12 cellular contexts compared by ENCODE assay signal in genomic region chrX:150572206-150572605, GRCh38. TPM values are rescaled to one million over a fixed set of nuclear protein-coding genes. Genes with fewer than 3 reads are reported as not detected.
DNase-seq lines count a peak whose midpoint lies in the region; ATAC-seq and TF ChIP-seq lines count a peak whose summit lies in the region.
"Had no signal": no experiment of that assay in that cellular context is flagged by ENCODE, and none has a peak within 500 bp of the region (broad histone marks: within the 10 kb centered on the region; RNA-seq: fewer than 3 reads in every experiment).

No MANE protein-coding gene starts in this region.

- POLR2A ChIA-PET in CD8-positive, alpha-beta T cell (lab: Charles Lee), result interaction anchor here (1.0 kb wide), 1 partner anchor 26 kb away, joined by 4 read pairs; no protein-coding TSS in a partner anchor

- no peak overlapping the region for H3K9ac ChIP-seq in HUES6 (ENCODE audit: low read length)
- H3K9ac ChIP-seq: SK-N-SH had no signal

- H3K36me3 Mint-ChIP-seq in CD8-positive, alpha-beta T cell, result no peaks in the 10 kb centered on the region
- H3K36me3 Mint-ChIP-seq in activated naive CD8-positive, alpha-beta T cell treated with anti-CD3 and anti-CD28 coated beads, Interleukin-2, amount 50 U/mL, for 24 hours (ENCODE audit: low read depth), result no peaks in the 10 kb centered on the region
- H3K36me3 Mint-ChIP-seq in neural crest cell (ENCODE audit: low read depth), result no peaks in the 10 kb centered on the region

- no peak overlapping the region for H3K27ac ChIP-seq in CD8-positive, alpha-beta T cell (ENCODE audit: low read depth, low read length)
- no peak overlapping the region for H3K27ac ChIP-seq in HUES6 (ENCODE audit: low read depth, low read length)
- H3K27ac ChIP-seq: body of pancreas had no signal

- no peaks in the 10 kb centered on the region for H3K9me3 Mint-ChIP-seq in CD8-positive, alpha-beta T cell
- H3K9me3 Mint-ChIP-seq in activated naive CD8-positive, alpha-beta T cell treated with anti-CD3 and anti-CD28 coated beads, Interleukin-2, amount 50 U/mL, for 24 hours, result no peaks in the 10 kb centered on the region
- H3K9me3 Mint-ChIP-seq in neural crest cell, result no peaks in the 10 kb centered on the region

- H3K27ac Mint-ChIP-seq in CD8-positive, alpha-beta T cell, result peak overlapping the region; percentile 84
- peak overlapping the region; percentile 82 for H3K27ac Mint-ChIP-seq in activated naive CD8-positive, alpha-beta T cell treated with anti-CD3 and anti-CD28 coated beads, Interleukin-2, amount 50 U/mL, for 24 hours
- H3K27ac Mint-ChIP-seq in neural crest cell (ENCODE audit: unreplicated experiment), result no peak overlapping the region
- H3K27ac Mint-ChIP-seq: nephron had no signal

- peaks cover 75% of the 10 kb centered on the region for H3K4me1 Mint-ChIP-seq in CD8-positive, alpha-beta T cell (ENCODE audit: low read depth)
- H3K4me1 Mint-ChIP-seq in activated naive CD8-positive, alpha-beta T cell treated with anti-CD3 and anti-CD28 coated beads, Interleukin-2, amount 50 U/mL, for 24 hours, result peaks cover 77% of the 10 kb centered on the region
- peaks cover 48% of the 10 kb centered on the region for H3K4me1 Mint-ChIP-seq in neural crest cell

- peak overlapping the region; percentile 68 for H3K4me3 Mint-ChIP-seq in CD8-positive, alpha-beta T cell
- H3K4me3 Mint-ChIP-seq in activated naive CD8-positive, alpha-beta T cell treated with anti-CD3 and anti-CD28 coated beads, Interleukin-2, amount 50 U/mL, for 24 hours, result peak overlapping the region; percentile 82
- H3K4me3 Mint-ChIP-seq in neural crest cell, result peak overlapping the region; percentile 2
- H3K4me3 Mint-ChIP-seq: nephron had no signal

- H3K9me3 ChIP-seq in CD8-positive, alpha-beta T cell (ENCODE audit: low read length), result no peaks in the 10 kb centered on the region
- no peaks in the 10 kb centered on the region; the same call in 1 of the 2 replicates for H3K9me3 ChIP-seq in HUES6 (ENCODE audit: control insufficient read depth, insufficient read depth, low read depth, low read length)
- H3K9me3 ChIP-seq: body of pancreas, SK-N-SH had no signal

- ATAC-seq in CD8-positive, alpha-beta T cell, result no peak
- ATAC-seq in activated naive CD8-positive, alpha-beta T cell treated with anti-CD3 and anti-CD28 coated beads, Interleukin-2, amount 50 U/mL, for 24 hours, result no peak
- ATAC-seq in activated CD4-positive, CD25-positive, alpha-beta regulatory T cell treated with anti-CD3 and anti-CD28 coated beads, Interleukin-2, amount 50 U/mL, for 24 hours, result no peak
- no peak for ATAC-seq in GM18517 (IDR thresholded peaks at IDR 0.05; ENCODE audit: unreplicated experiment)
- ATAC-seq: body of pancreas had no signal

- intact Hi-C loops in CD8-positive, alpha-beta T cell (cut with DNase I, micrococcal nuclease), result loop anchor here (2.0 to 10.0 kb wide), 5 partner anchors 15 to 1057 kb away; partner anchors contain the start of genes MAMLD1 (in 2 of the 2), MTMR1 (in 1 of the 2) and VMA21 (in 1 of the 2)

- H3K4me1 ChIP-seq in CD8-positive, alpha-beta T cell (ENCODE audit: insufficient read depth, low read length), result peaks cover 74% of the 10 kb centered on the region
- peaks cover 72% of the 10 kb centered on the region for H3K4me1 ChIP-seq in HUES6 (ENCODE audit: control insufficient read depth, insufficient read depth, low read length)

- no peaks in the 10 kb centered on the region for H3K27me3 ChIP-seq in CD8-positive, alpha-beta T cell (ENCODE audit: insufficient read depth, low read length)
- no peaks in the 10 kb centered on the region; the same call in 1 of the 2 replicates for H3K27me3 ChIP-seq in HUES6 (ENCODE audit: control insufficient read depth, insufficient read depth, low read length)
- H3K27me3 ChIP-seq: body of pancreas had no signal

- H3K27me3 Mint-ChIP-seq in CD8-positive, alpha-beta T cell (ENCODE audit: low read depth), result no peaks in the 10 kb centered on the region
- H3K27me3 Mint-ChIP-seq in activated naive CD8-positive, alpha-beta T cell treated with anti-CD3 and anti-CD28 coated beads, Interleukin-2, amount 50 U/mL, for 24 hours, result no peaks in the 10 kb centered on the region
- no peaks in the 10 kb centered on the region for H3K27me3 Mint-ChIP-seq in neural crest cell (ENCODE audit: low read depth)

- no peak overlapping the region for H3K4me3 ChIP-seq in CD8-positive, alpha-beta T cell (ENCODE audit: low read depth, low read length)
- peak overlapping the region; percentile 19; the same call in 1 of the 2 replicates for H3K4me3 ChIP-seq in HUES6 (ENCODE audit: low read depth, low read length)
- H3K4me3 ChIP-seq: body of pancreas had no signal

- no peak for DNase-seq in CD8-positive, alpha-beta T cell
- no peak for DNase-seq in activated naive CD8-positive, alpha-beta T cell treated with anti-CD3 and anti-CD28 coated beads, Interleukin-2, amount 50 U/mL, for 24 hours
- DNase-seq in neural crest cell (ENCODE audit: low read depth, low spot score), result no peak
- no peak for DNase-seq in COR-L47 (lab: John Stamatoyannopoulos, UW)
- no peak for DNase-seq in stimulated activated CD4-positive, alpha-beta T cell treated with anti-CD3 and anti-CD28 coated beads, Interleukin-12 subunit alpha, Interleukin-12 subunit beta, amount 100 ng/mL, for 4 hours
- DNase-seq: body of pancreas, NCI-H510A, SK-N-SH had no signal

- CTCF ChIA-PET in CD8-positive, alpha-beta T cell (lab: Charles Lee), result interaction anchor here (2.0 kb wide), 1 partner anchor 15 kb away, joined by 6 read pairs; no protein-coding TSS in a partner anchor

- no peak for TF ChIP-seq CTCF in CD8-positive, alpha-beta T cell (IDR thresholded peaks at IDR 0.05)
- TF ChIP-seq CTCF in neural crest cell (conservative IDR thresholded peaks at IDR 0.05), result no peak

- H3K36me3 ChIP-seq in CD8-positive, alpha-beta T cell (ENCODE audit: insufficient read depth, low read length), result no peaks in the 10 kb centered on the region
- H3K36me3 ChIP-seq in HUES6 (ENCODE audit: control insufficient read depth, insufficient read depth, low read length), result no peaks in the 10 kb centered on the region

RNA-seq across cellular contexts. Expression of gene MTM1, which starts 3.8 kb away (rescaled TPM):
- total RNA-seq in CD8-positive, alpha-beta T cell, result 10 to 100 TPM; 16.0 to 18.8 TPM
- total RNA-seq in neural crest cell, result 6.2 and 7.9 TPM in 2 replicates

Comparison
In these comparisons a context has a peak if more than half of its experiments do, and no peak if none do; other contexts are left out.
1. H3K4me3 Mint-ChIP-seq: peak in every context shown above with its lines; median percentile 82 in activated naive CD8-positive, alpha-beta T cell treated with anti-CD3 and anti-CD28 coated beads, Interleukin-2, amount 50 U/mL, for 24 hours; 68 in CD8-positive, alpha-beta T cell; 2 in neural crest cell.